In genomic region chr5:74665246-74665645, GRCh38 we compare ENCODE assay signal across 16 cellular contexts. TPM values are rescaled to one million over a fixed set of nuclear protein-coding genes. Genes with fewer than 3 reads are reported as not detected.
DNase-seq lines count a peak whose midpoint lies in the region; TF ChIP-seq lines count a peak whose summit lies in the region.
"Had no signal": no experiment of that assay in that cellular context is flagged by ENCODE, and none has a peak within 500 bp of the region (broad histone marks: within the 10 kb centered on the region; RNA-seq: fewer than 3 reads in every experiment).

No MANE protein-coding gene starts in this region.

- no peak overlapping the region for H3K4me3 ChIP-seq in NB4 (ENCODE audit: low read depth, low read length)
- H3K4me3 ChIP-seq in fibroblast of pulmonary artery (replicated peaks; ENCODE audit: low read depth, low read length): no peak overlapping the region
- no peak overlapping the region for H3K4me3 ChIP-seq in PC-9
- H3K4me3 ChIP-seq: BLaER1, GM12878 had no signal

- DNase-seq in NCI-H748 (lab: John Stamatoyannopoulos, UW; ENCODE audit: unreplicated experiment) (peak; percentile 29), NCI-H748 treated with DMSO at 0.1 percent for 48 hours (lab: John Stamatoyannopoulos, UW) (no peak), NB4 (ENCODE audit: low read depth) (peak; percentile 13), fibroblast of pulmonary artery (ENCODE audit: low read depth) (peak; percentile 58), superior temporal gyrus (ENCODE audit: extremely low spot score) (peak; percentile 61), PC-9 (no peak), SW 1271 (lab: John Stamatoyannopoulos, UW) (no peak)
- DNase-seq: CD8-positive, alpha-beta memory T cell; HCEC 1CT; NCI-H1092 treated with DMSO at 0.1 percent for 48 hours; NCI-H1694 treated with DMSO at 0.1 percent for 48 hours; NCI-H2107; NCI-H345; NCI-H526 treated with DMSO at 0.1 percent for 48 hours had no signal

- no peaks in the 10 kb centered on the region for H3K9me2 ChIP-seq in PC-9 (ENCODE audit: insufficient read depth)

- TF ChIP-seq CTCF in NB4 (IDR thresholded peaks at IDR 0.05; ENCODE audit: low read depth, low read length) (no peak), fibroblast of pulmonary artery (IDR thresholded peaks at IDR 0.05; ENCODE audit: low read length, missing control alignments) (no peak), PC-9 (conservative IDR thresholded peaks at IDR 0.05) (no peak)

- H3K4me2 ChIP-seq in PC-9: no peak overlapping the region
- H3K4me2 ChIP-seq: BLaER1 had no signal

- H3K4me1 ChIP-seq in PC-9 (replicated peaks; ENCODE audit: insufficient read depth): no peaks in the 10 kb centered on the region
- H3K4me1 ChIP-seq: BLaER1 had no signal

- CTCF ChIA-PET in PC-9 (lab: Charles Lee): no interaction called here

- peaks cover 7% of the 10 kb centered on the region; the same call in 1 of the 2 replicates for H3K9me3 ChIP-seq in PC-9 (ENCODE audit: insufficient read depth, low read depth)

- H3K27ac ChIP-seq in PC-9: no peak overlapping the region
- H3K27ac ChIP-seq: BLaER1 had no signal

- no peak overlapping the region for H2AFZ ChIP-seq in PC-9

- TF ChIP-seq POLR2A in NB4 (IDR thresholded peaks at IDR 0.05; ENCODE audit: extremely low read depth, insufficient read length): no peak

- POLR2A ChIA-PET in PC-9 (lab: Charles Lee; ENCODE audit: unreplicated experiment): interaction anchor here (0.6 to 0.7 kb wide), 3 partner anchors 146 to 1142 kb away, joined by 5 to 17 read pairs (median 5); no protein-coding TSS in a partner anchor

- H3F3A ChIP-seq in PC-9 (ENCODE audit: insufficient read depth, low read depth): no peaks in the 10 kb centered on the region

- H3K27me3 ChIP-seq in PC-9 (ENCODE audit: insufficient read depth, low read depth): no peaks in the 10 kb centered on the region
- H3K27me3 ChIP-seq: BLaER1 had no signal

- no peaks in the 10 kb centered on the region for H3K36me3 ChIP-seq in PC-9 (ENCODE audit: low read depth)
- H3K36me3 ChIP-seq: BLaER1 had no signal

- no peaks in the 10 kb centered on the region for H4K20me1 ChIP-seq in PC-9 (ENCODE audit: insufficient read depth)
- H4K20me1 ChIP-seq: BLaER1 had no signal

- BruUV-seq in PC-9 (replicated peaks; lab: Mats Ljungman, UMichigan): no TSS peak

- intact Hi-C loops in PC-9 (cut with micrococcal nuclease; ENCODE audit: unreplicated experiment): no loop called here

- no peaks in the 10 kb centered on the region for H3K79me2 ChIP-seq in PC-9 (ENCODE audit: low read depth)

RNA-seq across cellular contexts. Expression of gene HEXB, which starts 19.8 kb away (rescaled TPM):
- total RNA-seq in PC-9 (2021): 84.6 and 92.3 TPM in 2 replicates

RNA-seq across cellular contexts. Expression of gene ENC1, which starts 24.7 kb away (rescaled TPM):
- 38.8 and 53.6 TPM in 2 replicates for total RNA-seq in PC-9 (2021)

Comparison
In these comparisons a context has a peak if more than half of its experiments do, and no peak if none do; other contexts are left out.
1. DNase-seq: peak in NCI-H748 (single experiment), NB4 (single experiment), fibroblast of pulmonary artery (single experiment) and superior temporal gyrus (single experiment); none in NCI-H748 treated with DMSO at 0.1 percent for 48 hours (single experiment), PC-9 (0 of 2) and SW 1271 (0 of 2).